21 cellular contexts compared by ENCODE assay signal in the genomic region with DNA sequence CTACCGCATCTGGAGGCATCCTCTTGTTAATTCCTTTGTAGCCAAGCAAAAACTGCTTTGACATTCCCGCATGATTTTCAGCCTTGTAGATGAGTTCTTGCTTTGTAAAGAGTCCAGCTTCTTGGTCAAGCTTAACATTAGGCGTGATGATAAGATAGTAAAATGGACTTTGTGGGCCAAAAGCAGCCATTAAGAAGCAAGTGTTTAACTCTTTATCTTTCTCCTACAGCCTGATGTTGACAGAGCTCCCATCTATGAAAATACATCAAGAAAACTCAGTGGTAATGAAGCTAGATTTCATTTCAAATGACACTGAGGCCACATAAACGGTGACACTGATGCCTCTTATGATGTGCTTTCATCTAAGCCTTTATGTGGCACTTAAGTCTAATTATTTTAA.
"Had no signal": no experiment of that assay in that cellular context is flagged by ENCODE, and none has a peak within 500 bp of the region (broad histone marks: within the 10 kb centered on the region; RNA-seq: fewer than 3 reads in every experiment).

No MANE protein-coding gene starts in this region.

- H3K27ac Mint-ChIP-seq: activated B cell treated with CpG ODN at 0.5 μM for 24 hours; activated CD4-positive, alpha-beta T cell treated with anti-CD3 and anti-CD28 coated beads, Interleukin-2, amount 10 ng/mL, durations not matched to agents 24 days and 14 days; activated naive CD4-positive, alpha-beta T cell treated with anti-CD3 and anti-CD28 coated beads for 36 hours; activated naive CD8-positive, alpha-beta T cell; activated T-helper 17 cell treated with anti-CD3 and anti-CD28 coated beads, Interleukin-2, amount 50 U/mL, for 72 hours; T-helper 17 cell had no signal

- H3K4me2 ChIP-seq: PC-9 had no signal

- H3K27me3 ChIP-seq: brain microvascular endothelial cell had no signal

- H2AFZ ChIP-seq: PC-9 had no signal

- H3K4me1 Mint-ChIP-seq: activated B cell treated with CpG ODN at 0.5 μM for 24 hours had no signal

- DNase-seq: activated B cell treated with CpG ODN at 0.5 μM for 24 hours; activated CD4-positive, alpha-beta T cell treated with anti-CD3 and anti-CD28 coated beads for 1 hour; activated CD4-positive, alpha-beta T cell treated with anti-CD3 and anti-CD28 coated beads, Interleukin-2, amount 10 ng/mL, durations not matched to agents 24 days and 14 days; activated CD4-positive, alpha-beta T cell treated with anti-CD3 and anti-CD28 coated beads, Interleukin-2, amount 50 U/mL, for 48 hours; activated CD8-positive, alpha-beta memory T cell treated with anti-CD3 and anti-CD28 coated beads for 24 hours; activated gamma-delta T cell; activated naive CD4-positive, alpha-beta T cell treated with anti-CD3 and anti-CD28 coated beads for 36 hours; activated T-cell treated with anti-CD3 and anti-CD28 coated beads, Interleukin-2, amount 50 U/mL, for 48 hours; amygdala; brain microvascular endothelial cell; Karpas-422; MM.1S; NCI-H1694 treated with DMSO at 0.1 percent for 48 hours; NCI-H524; PC-9; SIG-M5; T-helper 17 cell; T-helper 9 cell had no signal

- H3K4me3 ChIP-seq: PC-9 had no signal

- FAIRE-seq: astrocyte had no signal

- H3K27ac ChIP-seq: brain microvascular endothelial cell, PC-9 had no signal

- H3K27me3 Mint-ChIP-seq: activated CD4-positive, alpha-beta T cell treated with anti-CD3 and anti-CD28 coated beads, Interleukin-2, amount 10 ng/mL, durations not matched to agents 24 days and 14 days; activated naive CD8-positive, alpha-beta T cell; activated T-helper 17 cell treated with anti-CD3 and anti-CD28 coated beads, Interleukin-2, amount 50 U/mL, for 72 hours; T-helper 17 cell had no signal

- ATAC-seq: activated T-helper 17 cell treated with anti-CD3 and anti-CD28 coated beads, Interleukin-2, amount 50 U/mL, for 72 hours; T-helper 17 cell had no signal

- H3K9me3 Mint-ChIP-seq: activated B cell treated with CpG ODN at 0.5 μM for 24 hours; activated CD4-positive, alpha-beta T cell treated with anti-CD3 and anti-CD28 coated beads, Interleukin-2, amount 10 ng/mL, durations not matched to agents 24 days and 14 days; activated naive CD4-positive, alpha-beta T cell treated with anti-CD3 and anti-CD28 coated beads for 36 hours; activated T-helper 17 cell treated with anti-CD3 and anti-CD28 coated beads, Interleukin-2, amount 50 U/mL, for 72 hours had no signal

- H3K4me3 Mint-ChIP-seq: activated B cell treated with CpG ODN at 0.5 μM for 24 hours; activated CD4-positive, alpha-beta T cell treated with anti-CD3 and anti-CD28 coated beads, Interleukin-2, amount 10 ng/mL, durations not matched to agents 24 days and 14 days; activated naive CD4-positive, alpha-beta T cell treated with anti-CD3 and anti-CD28 coated beads for 36 hours; activated naive CD8-positive, alpha-beta T cell; activated T-helper 17 cell treated with anti-CD3 and anti-CD28 coated beads, Interleukin-2, amount 50 U/mL, for 72 hours; T-helper 17 cell had no signal
